8 cellular contexts compared by ENCODE assay signal in genomic region chr9:133371261-133371711, GRCh38. TPM values are rescaled to one million over a fixed set of nuclear protein-coding genes. Genes with fewer than 3 reads are reported as not detected.
DNase-seq lines count a peak whose midpoint lies in the region; ATAC-seq, FAIRE-seq and TF ChIP-seq lines count a peak whose summit lies in the region.

No MANE protein-coding gene starts in this region.

- H3K4me3 Mint-ChIP-seq in activated CD8-positive, alpha-beta T cell treated with anti-CD3 and anti-CD28 coated beads for 36 hours: peak overlapping the region; percentile 79
- H3K4me3 Mint-ChIP-seq in effector memory CD8-positive, alpha-beta T cell: peak overlapping the region; percentile 93 to 94

- TF ChIP-seq CTCF in activated CD8-positive, alpha-beta T cell treated with anti-CD3 and anti-CD28 coated beads for 36 hours (IDR thresholded peaks at IDR 0.05): peak; percentile 10

- H3K4me1 Mint-ChIP-seq in activated CD8-positive, alpha-beta T cell treated with anti-CD3 and anti-CD28 coated beads for 36 hours (ENCODE audit: low read depth): peaks cover 63% of the 10 kb centered on the region
- H3K4me1 Mint-ChIP-seq in effector memory CD8-positive, alpha-beta T cell (ENCODE audit: low read depth in 2 of 2): peaks cover 61% of the 10 kb centered on the region in 2 donors

- FAIRE-seq in GM12892 (lab: Jason Lieb, UNC): peak; percentile 33

- no peak for DNase-seq in GM12892 (ENCODE audit: insufficient read length)
- DNase-seq in activated CD8-positive, alpha-beta T cell treated with anti-CD3 and anti-CD28 coated beads for 36 hours: peak; percentile 93
- DNase-seq in effector memory CD8-positive, alpha-beta T cell: peak; percentile 54 to 59 (median 55)
- DNase-seq in stimulated activated CD4-positive, alpha-beta T cell treated with anti-CD3 and anti-CD28 coated beads, Interleukin-15, amount 100 ng/mL, for 48 hours (ENCODE audit: low read depth in 2 of 2): peak; percentile 73 to 78
- DNase-seq in NCI-H1436 treated with DMSO at 0.1 percent for 48 hours (lab: John Stamatoyannopoulos, UW): no peak
- no peak for DNase-seq in SKM-1 (lab: John Stamatoyannopoulos, UW; ENCODE audit: unreplicated experiment)
- DNase-seq in superior temporal gyrus (ENCODE audit: extremely low spot score): no peak

- ATAC-seq in activated CD8-positive, alpha-beta T cell treated with anti-CD3 and anti-CD28 coated beads for 36 hours: peak; percentile 66
- ATAC-seq in effector memory CD8-positive, alpha-beta T cell (replicated peaks): peak; percentile 49
- no peak for ATAC-seq in HG02642 (IDR thresholded peaks at IDR 0.05; ENCODE audit: poor library complexity, unreplicated experiment)

- CTCF ChIA-PET in activated CD8-positive, alpha-beta T cell treated with anti-CD3 and anti-CD28 coated beads for 36 hours (lab: Charles Lee): interaction anchor here (0.9 to 3.2 kb wide), 16 partner anchors 9 to 190 kb away, joined by 3 to 38 read pairs (median 6); partner anchors contain the start of genes MED22, RPL7A, SURF1 and SURF2

- no peaks in the 10 kb centered on the region for H3K9me3 Mint-ChIP-seq in activated CD8-positive, alpha-beta T cell treated with anti-CD3 and anti-CD28 coated beads for 36 hours
- no peaks in the 10 kb centered on the region for H3K9me3 Mint-ChIP-seq in effector memory CD8-positive, alpha-beta T cell

- peak overlapping the region; percentile 98 for H3K27ac Mint-ChIP-seq in activated CD8-positive, alpha-beta T cell treated with anti-CD3 and anti-CD28 coated beads for 36 hours
- peak overlapping the region; percentile 94 to 97 for H3K27ac Mint-ChIP-seq in effector memory CD8-positive, alpha-beta T cell

- POLR2A ChIA-PET in activated CD8-positive, alpha-beta T cell treated with anti-CD3 and anti-CD28 coated beads for 36 hours (lab: Charles Lee): interaction anchor here (0.6 to 28.8 kb wide), 10 partner anchors 8 to 338 kb away, joined by 3 to 872 read pairs (median 5); partner anchors contain the start of genes CACFD1, MED22, REXO4 and RPL7A

- H3K36me3 Mint-ChIP-seq in activated CD8-positive, alpha-beta T cell treated with anti-CD3 and anti-CD28 coated beads for 36 hours (ENCODE audit: low read depth): peaks cover 74% of the 10 kb centered on the region
- H3K36me3 Mint-ChIP-seq in effector memory CD8-positive, alpha-beta T cell (ENCODE audit: insufficient read depth): peaks cover 85% of the 10 kb centered on the region

- no peaks in the 10 kb centered on the region for H3K27me3 Mint-ChIP-seq in activated CD8-positive, alpha-beta T cell treated with anti-CD3 and anti-CD28 coated beads for 36 hours
- H3K27me3 Mint-ChIP-seq in effector memory CD8-positive, alpha-beta T cell: no peaks in the 10 kb centered on the region

- TF ChIP-seq POLR2A in GM12892 (IDR thresholded peaks at IDR 0.05; ENCODE audit: low read depth, low read length): no peak

- intact Hi-C loops in activated CD8-positive, alpha-beta T cell treated with anti-CD3 and anti-CD28 coated beads for 36 hours (cut with micrococcal nuclease): loop anchor here (2.0 to 10.0 kb wide), 2 partner anchors 18 to 114 kb away; no protein-coding TSS in a partner anchor

RNA-seq across cellular contexts. Expression of gene SURF4, which starts 4.6 kb away (rescaled TPM):
- 47.8 TPM for polyA plus RNA-seq in GM12892 (2012; ENCODE audit: missing spikeins)
- 100 to 1,000 TPM; 219 to 239 TPM for total RNA-seq in activated CD8-positive, alpha-beta T cell treated with anti-CD3 and anti-CD28 coated beads for 36 hours

RNA-seq across cellular contexts. Expression of gene STKLD1, which starts 4.9 kb away (rescaled TPM):
- polyA plus RNA-seq in GM12892 (2012; ENCODE audit: missing spikeins): 2.1 TPM
- total RNA-seq in activated CD8-positive, alpha-beta T cell treated with anti-CD3 and anti-CD28 coated beads for 36 hours: under 1 TPM; 0.45 to 0.52 TPM

RNA-seq across cellular contexts. Expression of gene SURF2, which starts 14.9 kb away (rescaled TPM):
- 17.1 TPM for polyA plus RNA-seq in GM12892 (2012; ENCODE audit: missing spikeins)
- 10 to 100 TPM; 14.6 to 21.5 TPM for total RNA-seq in activated CD8-positive, alpha-beta T cell treated with anti-CD3 and anti-CD28 coated beads for 36 hours

RNA-seq across cellular contexts. Expression of gene SURF1, which starts 15.0 kb away (rescaled TPM):
- polyA plus RNA-seq in GM12892 (2012; ENCODE audit: missing spikeins): 23.6 TPM
- total RNA-seq in activated CD8-positive, alpha-beta T cell treated with anti-CD3 and anti-CD28 coated beads for 36 hours: 10 to 100 TPM; 22.1 to 25.3 TPM

RNA-seq across cellular contexts. Expression of gene RPL7A, which starts 23.3 kb away (rescaled TPM):
- 4,474 TPM for polyA plus RNA-seq in GM12892 (2012; ENCODE audit: missing spikeins)
- 1,000 to 10,000 TPM; 3,479 to 3,507 TPM for total RNA-seq in activated CD8-positive, alpha-beta T cell treated with anti-CD3 and anti-CD28 coated beads for 36 hours

Comparison
In these comparisons a context has a peak if more than half of its experiments do, and no peak if none do; other contexts are left out.
1. DNase-seq: peak in activated CD8-positive, alpha-beta T cell treated with anti-CD3 and anti-CD28 coated beads for 36 hours (single experiment), effector memory CD8-positive, alpha-beta T cell (3 of 3) and stimulated activated CD4-positive, alpha-beta T cell treated with anti-CD3 and anti-CD28 coated beads, Interleukin-15, amount 100 ng/mL, for 48 hours (2 of 2); none in GM12892 (single experiment), NCI-H1436 treated with DMSO at 0.1 percent for 48 hours (single experiment), SKM-1 (single experiment) and superior temporal gyrus (single experiment).